Comparison of ENCODE assay signal across 1 cellular context in genomic region chr1:111592389-111593361, GRCh38.
TF ChIP-seq lines count a peak whose summit lies in the region.

No MANE protein-coding gene starts in this region.

TF ChIP-seq in H1, 55 proteins besides CTCF, POLR2A, EP300 and RAD21 (continued from another document):
- TF ChIP-seq MAX (IDR thresholded peaks at IDR 0.05): no peak
- TF ChIP-seq FOSL1 (IDR thresholded peaks at IDR 0.05; ENCODE audit: insufficient read depth, low read depth, low read length): no peak
